11 cellular contexts compared by ENCODE assay signal in genomic region chr5:139503036-139503817, GRCh38. TPM values are rescaled to one million over a fixed set of nuclear protein-coding genes. Genes with fewer than 3 reads are reported as not detected.
A peak's percentile ranks its signal among the peaks of the same experiment; 100 is the strongest.
DNase-seq lines count a peak whose midpoint lies in the region; ATAC-seq, FAIRE-seq and TF ChIP-seq lines count a peak whose summit lies in the region.
"Not testable (repeated sequence)": the region's sequence is repeated elsewhere in the genome, so short reads cannot be mapped to it uniquely, and the experiment has no call there.
"Had no signal": no experiment of that assay in that cellular context is flagged by ENCODE, and none has a peak within 500 bp of the region (broad histone marks: within the 10 kb centered on the region; RNA-seq: fewer than 3 reads in every experiment).

No MANE protein-coding gene starts in this region.

- not testable (repeated sequence) for H3K14ac ChIP-seq in H1 (ENCODE audit: insufficient read length)

- POLR2A ChIA-PET in A549 (lab: Yijun Ruan, JAX) = interaction anchor here (1.5 kb wide), 1 partner anchor 14 kb away, joined by 6 read pairs; no protein-coding TSS in a partner anchor
- POLR2A ChIA-PET in H1 (lab: Charles Lee; ENCODE audit: partially characterized antibody) = interaction anchor here (0.8 to 2.1 kb wide), 5 partner anchors 8 to 79 kb away, joined by 3 to 6 read pairs (median 6); partner anchors contain the start of gene DNAJC18

- H4K8ac ChIP-seq in H1 (ENCODE audit: extremely low read depth, insufficient read depth, low read length) = not testable (repeated sequence)

- H2BK12ac ChIP-seq in H1 (ENCODE audit: low read depth, low read length) = not testable (repeated sequence)

- not testable (repeated sequence) for H3K4me1 ChIP-seq in A549, spleen
- H3K4me1 ChIP-seq in GM23338 (ENCODE audit: insufficient read depth) (peaks cover 23% of the 10 kb centered on the region), H1 (replicated peaks in 1 of 4; ENCODE audit: control insufficient read depth in 3 of 4, insufficient read depth in 4 of 4, low read length in 3 of 4) (peaks cover 0 to 10% (median 3%) of the 10 kb centered on the region in 4 experiments; a peak in 4 of 7 replicates)

- not testable (repeated sequence) for H3K9me2 ChIP-seq in GM23338 (ENCODE audit: insufficient read depth)

- H2AK5ac ChIP-seq in H1 (ENCODE audit: low read depth, low read length) = not testable (repeated sequence)

- not testable (repeated sequence) for H3K56ac ChIP-seq in H1 (replicated peaks; ENCODE audit: insufficient read length, low read depth, low read length)

- not testable (repeated sequence) for H3K79me2 ChIP-seq in GM23338 (replicated peaks; ENCODE audit: insufficient read depth); H1 (ENCODE audit: control insufficient read depth in 1 of 2, insufficient read depth in 2 of 2, low read length in 2 of 2)

- H3K4me3 Mint-ChIP-seq in GM23338 (peak overlapping the region; percentile 53; the same call in 1 of the 3 replicates), nephron progenitor cell (peak overlapping the region; percentile 79)

- H3K4me1 Mint-ChIP-seq in GM23338 (peaks cover 26% of the 10 kb centered on the region), nephron progenitor cell (peaks cover 33% of the 10 kb centered on the region)

- H3K9ac ChIP-seq in H1 (replicated peaks in 1 of 4; ENCODE audit: extremely low read depth in 1 of 4, low read depth in 3 of 4, low read length in 3 of 4) = not testable (repeated sequence)

- H3K36me3 Mint-ChIP-seq in GM23338 (ENCODE audit: low read depth); nephron progenitor cell (ENCODE audit: low read depth): not testable (repeated sequence)

- not testable (repeated sequence) for TF ChIP-seq EP300 in A549 (IDR thresholded peaks at IDR 0.05); H1 (IDR thresholded peaks at IDR 0.05; ENCODE audit: borderline replicate concordance in 1 of 2, low read depth in 2 of 2, low read length in 2 of 2)

- not testable (repeated sequence) for H3K9me3 Mint-ChIP-seq in GM23338
- H3K9me3 Mint-ChIP-seq in nephron progenitor cell = peaks cover 14% of the 10 kb centered on the region

- H3K27me3 Mint-ChIP-seq in GM23338 (ENCODE audit: insufficient read depth, low read depth, poor library complexity) = not testable (repeated sequence)
- H3K27me3 Mint-ChIP-seq in nephron progenitor cell (ENCODE audit: low read depth, poor library complexity) = peaks cover 11% of the 10 kb centered on the region

- not testable (repeated sequence) for H2BK20ac ChIP-seq in H1 (ENCODE audit: low read length)

- not testable (repeated sequence) for H3K79me1 ChIP-seq in H1 (ENCODE audit: low read depth, low read length)

- CTCF ChIA-PET in A549 (lab: Yijun Ruan, JAX) (interaction anchor here (0.6 to 4.5 kb wide), 6 partner anchors 10 to 265 kb away, joined by 3 to 22 read pairs (median 4); no protein-coding TSS in a partner anchor), H1 (lab: Charles Lee; ENCODE audit: partially characterized antibody) (interaction anchor here (2.1 to 12.9 kb wide), 4 partner anchors 11 to 101 kb away, joined by 6 to 122 read pairs (median 30); partner anchors contain the start of gene STING1)

- not testable (repeated sequence) for H3F3A ChIP-seq in GM23338 (replicated peaks; ENCODE audit: low read depth)

- H3K23ac ChIP-seq in H1 (ENCODE audit: insufficient read length) = not testable (repeated sequence)

- H3K4me3 ChIP-seq in A549, spleen: not testable (repeated sequence)
- H3K4me3 ChIP-seq in GM23338 = peak overlapping the region; percentile 49; the same call in 1 of the 2 replicates
- peak overlapping the region in 2 of 4 experiments; percentile 21 to 47; a peak in 2 of 8 replicates for H3K4me3 ChIP-seq in H1 (ENCODE audit: extremely low read depth in 1 of 4, insufficient read depth in 2 of 4, low read depth in 3 of 4, low read length in 4 of 4)
- H3K4me3 ChIP-seq in iPS-18c (ENCODE audit: insufficient read depth, low read depth, low read length) = peak overlapping the region; percentile 28; the same call in 1 of the 2 replicates

- intact Hi-C loops in spleen (cut with DNase I; ENCODE audit: low total_unique reads) = not testable (repeated sequence)

- not testable (repeated sequence) for H3K36me3 ChIP-seq in GM23338 (ENCODE audit: insufficient read depth); H1 (ENCODE audit: control insufficient read depth in 2 of 4, insufficient read depth in 4 of 4, low read length in 3 of 4); spleen

- H3K9me3 ChIP-seq in A549; H1 (ENCODE audit: insufficient read depth in 2 of 2, low read depth in 1 of 2, low read length in 1 of 2); iPS-18c (ENCODE audit: control insufficient read depth, insufficient read depth, low read length): not testable (repeated sequence)
- peaks cover 0 to 12% (median 0%) of the 10 kb centered on the region in 8 donors for H3K9me3 ChIP-seq in spleen

- not testable (repeated sequence) for DNase-seq in A549 (ENCODE audit: low read depth in 1 of 2, low spot score in 1 of 2); GM23338 (ENCODE audit: low spot score); H1 (ENCODE audit: low read depth in 1 of 2, low spot score in 2 of 2); nephron progenitor cell
- DNase-seq in MV-4-11 (lab: John Stamatoyannopoulos, UW) (peak; percentile 40), SHP77 treated with DMSO at 0.1 percent for 48 hours (lab: John Stamatoyannopoulos, UW) (peak; percentile 45), spleen (peak; percentile 5)

- H2AFZ ChIP-seq in GM23338 (peak overlapping the region; percentile 80), H1 (ENCODE audit: low read length) (0 out of 2 replicates have a peak overlapping the region, but pooled peaks have one; percentile 98)

- TF ChIP-seq CTCF in A549 (IDR thresholded peaks at IDR 0.05); GM23338 (conservative IDR thresholded peaks at IDR 0.05; ENCODE audit: low read depth in 2 of 2); H1 (IDR thresholded peaks at IDR 0.05; ENCODE audit: control extremely low read depth in 1 of 3, insufficient read depth in 1 of 3, low read depth in 1 of 3, low read length in 3 of 3); nephron progenitor cell (IDR thresholded peaks at IDR 0.05); spleen (IDR thresholded peaks at IDR 0.05 in 8 of 11, conservative IDR thresholded peaks at IDR 0.05 in 3 of 11): not testable (repeated sequence)

- not testable (repeated sequence) for ATAC-seq in A549, GM23338

- not testable (repeated sequence) for H3K4ac ChIP-seq in H1 (replicated peaks; ENCODE audit: insufficient read length, low read depth, low read length)

- H3K18ac ChIP-seq in H1 (ENCODE audit: extremely low read depth, low read length) = not testable (repeated sequence)

- H3K27ac ChIP-seq in A549; GM23338 (ENCODE audit: low read depth); H1 (ENCODE audit: low read depth, low read length); spleen: not testable (repeated sequence)

- not testable (repeated sequence) for H3K23me2 ChIP-seq in H1 (ENCODE audit: low read depth, low read length)

- not testable (repeated sequence) for H4K91ac ChIP-seq in H1 (replicated peaks; ENCODE audit: insufficient read length, low read length)

- H2BK15ac ChIP-seq in H1 (ENCODE audit: low read length) = not testable (repeated sequence)

- FAIRE-seq in A549 (lab: Jason Lieb, UNC); H1 (lab: Jason Lieb, UNC): not testable (repeated sequence)

- H2BK5ac ChIP-seq in H1 (ENCODE audit: low read depth, low read length) = not testable (repeated sequence)

- H3K4me2 ChIP-seq in A549 = peak overlapping the region; percentile 27; the same call in 1 of the 3 replicates
- peak overlapping the region; percentile 74 for H3K4me2 ChIP-seq in GM23338
- peak overlapping the region; percentile 54 to 57; a peak in 2 of 4 replicates for H3K4me2 ChIP-seq in H1 (ENCODE audit: insufficient read depth in 1 of 2, low read depth in 2 of 2, low read length in 2 of 2)

- H4K20me1 ChIP-seq in GM23338 (replicated peaks; ENCODE audit: insufficient read depth); H1 (replicated peaks in 1 of 2; ENCODE audit: control insufficient read depth in 1 of 2, insufficient read depth in 2 of 2, low read length in 2 of 2): not testable (repeated sequence)

- not testable (repeated sequence) for H4K5ac ChIP-seq in H1 (ENCODE audit: insufficient read length, low read depth, low read length)

- not testable (repeated sequence) for TF ChIP-seq POLR2A in A549 (IDR thresholded peaks at IDR 0.05; ENCODE audit: low read length); H1 (IDR thresholded peaks at IDR 0.05; ENCODE audit: control extremely low read depth in 1 of 2, low read depth in 2 of 2, low read length in 2 of 2); spleen (IDR thresholded peaks at IDR 0.05)

- H3K27me3 ChIP-seq in GM23338 (ENCODE audit: insufficient read depth); H1 (replicated peaks in 1 of 4; ENCODE audit: control insufficient read depth in 3 of 4, extremely low read depth in 1 of 4, insufficient read depth in 3 of 4, low read length in 3 of 4); spleen (replicated peaks in 1 of 7): not testable (repeated sequence)

- H3K27ac Mint-ChIP-seq in GM23338, nephron progenitor cell: not testable (repeated sequence)

- WGBS in A549 (ENCODE audit: missing lambda C conversion rate) = 81% methylated on average over 15 of the region's 15 CpGs
- WGBS in H1 (ENCODE audit: extremely low coverage in 1 of 2, insufficient coverage in 1 of 2, insufficient read length in 1 of 2, insufficient replicate concordance in 2 of 2, low coverage in 1 of 2, low lambda C conversion rate in 2 of 2, missing lambda C conversion rate in 1 of 2), 2 experiments = 93% methylated on average over 15 of the region's 15 CpGs; no CpG with 5 or more reads in 1 of the 2 experiments
- WGBS in spleen, 5 donors = 87 to 90% (median 89%) methylated on average over 15 of the region's 15 CpGs

- TF ChIP-seq RAD21 in A549 (conservative IDR thresholded peaks at IDR 0.05 in 1 of 2, IDR thresholded peaks at IDR 0.05 in 1 of 2); H1 (IDR thresholded peaks at IDR 0.05 in 1 of 2, conservative IDR thresholded peaks at IDR 0.05 in 1 of 2; ENCODE audit: low read depth in 2 of 2, low read length in 2 of 2): not testable (repeated sequence)

- not testable (repeated sequence) for H2BK120ac ChIP-seq in H1 (replicated peaks; ENCODE audit: low read depth, low read length)

RNA-seq across cellular contexts. Expression of gene STING1, which starts 20.7 kb away (rescaled TPM):
- polyA plus RNA-seq in A549 (2011; rRNA removed) (0.57 and 0.72 TPM in 2 replicates), A549 (2017; fragmentation: RNase III; extraction: RNeasy Plus Mini Kit Qiagen cat#74134 plus additional on column Dnase treatment) (0.61 to 0.92 TPM (median 0.76 TPM) in 3 replicates), GM23338 (2016; fragmentation: Nextera tagmentation; extraction: Ambion mirVana) (0.30 and 0.66 TPM in 2 replicates), H1 (2011; rRNA removed) (0.47 and 1.2 TPM in 2 replicates), spleen (10 to 100 TPM; 24.2 to 49.8 (median 43.6) TPM)
- 0.29 and 0.66 TPM in 2 replicates for polyA plus RNA-seq in A549 (2012; cell fraction: cytosol; rRNA removed)
- 1.4 and 3.1 TPM in 2 replicates for polyA plus RNA-seq in A549 (2012; cell fraction: nucleus; rRNA removed)
- polyA minus RNA-seq in A549 (2011; rRNA and poly(A)+ RNA removed) = 1.2 and 1.4 TPM in 2 replicates
- total RNA-seq in GM23338 (2014; rRNA removed; shearing (Covaris generic)) = 0.39 TPM in 1 of 2 replicates, not detected in the other
- total RNA-seq in H1 (2021; fragmentation: NEBNext Ultra II Directional; extraction: Animal tissue kit (Norgen Biotek cat#: 25700)) = 0.26 and 0.42 TPM in 2 replicates
- polyA plus RNA-seq in H1 (2011; cell fraction: cytosol; rRNA removed) = 0.74 TPM
- 1.5 TPM for polyA plus RNA-seq in H1 (2011; cell fraction: nucleus; rRNA removed)
- polyA plus RNA-seq in H1 (2012, experiment 1 of 2) = 0.35 to 0.66 TPM (median 0.62 TPM) in 4 replicates
- polyA plus RNA-seq in H1 (2012, experiment 2 of 2) = 0.12 TPM
- 0.24 TPM for polyA plus RNA-seq in H1 (2013, experiment 1 of 2)
- polyA plus RNA-seq in H1 (2013, experiment 2 of 2) = 0.29 TPM
- 0.38 and 0.90 TPM in 2 replicates for polyA minus RNA-seq in H1 (2011; rRNA and poly(A)+ RNA removed)
- polyA minus RNA-seq in H1 (2011; cell fraction: cytosol; rRNA and poly(A)+ RNA removed) = not detected
- polyA minus RNA-seq in H1 (2011; cell fraction: nucleus; rRNA and poly(A)+ RNA removed) = 0.90 TPM
- total RNA-seq in spleen = 100 to 1,000 TPM in 6 of 7 donors, 10 to 100 TPM in 1; 99.7 to 166 (median 130) TPM

RNA-seq across cellular contexts. Expression of gene SMIM33, which starts 32.4 kb away (rescaled TPM):
- not detected in 2 replicates for polyA plus RNA-seq in A549 (2011; rRNA removed)
- polyA plus RNA-seq in A549 (2012; cell fraction: cytosol; rRNA removed) = not detected in 2 replicates
- 0.02 TPM in 1 of 2 replicates, not detected in the other for polyA plus RNA-seq in A549 (2012; cell fraction: nucleus; rRNA removed)
- not detected in 3 replicates for polyA plus RNA-seq in A549 (2017; fragmentation: RNase III; extraction: RNeasy Plus Mini Kit Qiagen cat#74134 plus additional on column Dnase treatment)
- not detected in 2 replicates for polyA minus RNA-seq in A549 (2011; rRNA and poly(A)+ RNA removed)
- total RNA-seq in GM23338 (2014; rRNA removed; shearing (Covaris generic)) = not detected in 2 replicates
- polyA plus RNA-seq in GM23338 (2016; fragmentation: Nextera tagmentation; extraction: Ambion mirVana) = not detected in 2 replicates
- not detected in 2 replicates for total RNA-seq in H1 (2021; fragmentation: NEBNext Ultra II Directional; extraction: Animal tissue kit (Norgen Biotek cat#: 25700))
- not detected in 2 replicates for polyA plus RNA-seq in H1 (2011; rRNA removed)
- polyA plus RNA-seq in H1 (2011; cell fraction: cytosol; rRNA removed) = not detected
- polyA plus RNA-seq in H1 (2011; cell fraction: nucleus; rRNA removed) = not detected
- polyA plus RNA-seq in H1 (2012, experiment 1 of 2) = not detected in 4 replicates
- polyA plus RNA-seq in H1 (2012, experiment 2 of 2) = not detected
- polyA plus RNA-seq in H1 (2013, experiment 1 of 2) = not detected
- not detected for polyA plus RNA-seq in H1 (2013, experiment 2 of 2)
- 0.05 TPM in 1 of 2 replicates, not detected in the other for polyA minus RNA-seq in H1 (2011; rRNA and poly(A)+ RNA removed)
- not detected for polyA minus RNA-seq in H1 (2011; cell fraction: cytosol; rRNA and poly(A)+ RNA removed)
- polyA minus RNA-seq in H1 (2011; cell fraction: nucleus; rRNA and poly(A)+ RNA removed) = not detected
- total RNA-seq in spleen = under 1 TPM in 1 of 7 donors, not detected in 6; 0.24 TPM
- under 1 TPM in 1 of 3 donors, not detected in 2; 0.03 TPM for polyA plus RNA-seq in spleen
- total RNA-seq: G401, SK-MEL-5 had no signal
- polyA plus RNA-seq: IgD-negative memory B cell had no signal

RNA-seq across cellular contexts. Expression of gene ECSCR, which starts 40.7 kb away (rescaled TPM):
- polyA plus RNA-seq in A549 (2011; rRNA removed) = not detected in 2 replicates
- not detected in 2 replicates for polyA plus RNA-seq in A549 (2012; cell fraction: cytosol; rRNA removed)
- polyA plus RNA-seq in A549 (2012; cell fraction: nucleus; rRNA removed) = not detected in 2 replicates
- not detected in 3 replicates for polyA plus RNA-seq in A549 (2017; fragmentation: RNase III; extraction: RNeasy Plus Mini Kit Qiagen cat#74134 plus additional on column Dnase treatment)
- polyA minus RNA-seq in A549 (2011; rRNA and poly(A)+ RNA removed) = not detected in 2 replicates
- 1.2 and 2.2 TPM in 2 replicates for total RNA-seq in GM23338 (2014; rRNA removed; shearing (Covaris generic))
- 2.5 and 2.6 TPM in 2 replicates for polyA plus RNA-seq in GM23338 (2016; fragmentation: Nextera tagmentation; extraction: Ambion mirVana)
- 2.7 and 3.3 TPM in 2 replicates for total RNA-seq in H1 (2021; fragmentation: NEBNext Ultra II Directional; extraction: Animal tissue kit (Norgen Biotek cat#: 25700))
- polyA plus RNA-seq in H1 (2011; rRNA removed) = 4.9 and 7.2 TPM in 2 replicates
- 5.4 TPM for polyA plus RNA-seq in H1 (2011; cell fraction: cytosol; rRNA removed)
- 4.4 TPM for polyA plus RNA-seq in H1 (2011; cell fraction: nucleus; rRNA removed)
- polyA plus RNA-seq in H1 (2012, experiment 1 of 2) = 2.8 to 4.2 TPM (median 3.6 TPM) in 4 replicates
- polyA plus RNA-seq in H1 (2012, experiment 2 of 2) = 2.7 TPM
- polyA plus RNA-seq in H1 (2013, experiment 1 of 2) = 4.8 TPM
- polyA plus RNA-seq in H1 (2013, experiment 2 of 2) = 4.9 TPM
- 3.3 and 3.6 TPM in 2 replicates for polyA minus RNA-seq in H1 (2011; rRNA and poly(A)+ RNA removed)
- polyA minus RNA-seq in H1 (2011; cell fraction: cytosol; rRNA and poly(A)+ RNA removed) = not detected
- 1.7 TPM for polyA minus RNA-seq in H1 (2011; cell fraction: nucleus; rRNA and poly(A)+ RNA removed)
- 10 to 100 TPM; 11.3 to 52.3 (median 20.8) TPM for total RNA-seq in spleen
- 10 to 100 TPM; 14.1 to 18.4 (median 17.7) TPM for polyA plus RNA-seq in spleen
- total RNA-seq: SK-MEL-5 had no signal
- polyA plus RNA-seq: IgD-negative memory B cell had no signal

RNA-seq across cellular contexts. Expression of gene UBE2D2, which starts 57.9 kb away (rescaled TPM):
- polyA plus RNA-seq in A549 (2011; rRNA removed) = 74.8 and 92.9 TPM in 2 replicates
- polyA plus RNA-seq in A549 (2012; cell fraction: cytosol; rRNA removed) = 29.7 and 31.5 TPM in 2 replicates
- 15.0 and 21.9 TPM in 2 replicates for polyA plus RNA-seq in A549 (2012; cell fraction: nucleus; rRNA removed)
- 114 to 116 TPM (median 115 TPM) in 3 replicates for polyA plus RNA-seq in A549 (2017; fragmentation: RNase III; extraction: RNeasy Plus Mini Kit Qiagen cat#74134 plus additional on column Dnase treatment)
- 28.8 and 30.3 TPM in 2 replicates for polyA minus RNA-seq in A549 (2011; rRNA and poly(A)+ RNA removed)
- total RNA-seq in GM23338 (2014; rRNA removed; shearing (Covaris generic)) = 101 and 120 TPM in 2 replicates
- 166 and 172 TPM in 2 replicates for polyA plus RNA-seq in GM23338 (2016; fragmentation: Nextera tagmentation; extraction: Ambion mirVana)
- total RNA-seq in H1 (2021; fragmentation: NEBNext Ultra II Directional; extraction: Animal tissue kit (Norgen Biotek cat#: 25700)) = 194 and 203 TPM in 2 replicates
- 57.8 and 66.9 TPM in 2 replicates for polyA plus RNA-seq in H1 (2011; rRNA removed)
- polyA plus RNA-seq in H1 (2011; cell fraction: cytosol; rRNA removed) = 57.5 TPM
- 20.2 TPM for polyA plus RNA-seq in H1 (2011; cell fraction: nucleus; rRNA removed)
- polyA plus RNA-seq in H1 (2012, experiment 1 of 2) = 137 to 209 TPM (median 142 TPM) in 4 replicates
- 246 TPM for polyA plus RNA-seq in H1 (2012, experiment 2 of 2)
- 91.5 TPM for polyA plus RNA-seq in H1 (2013, experiment 1 of 2)
- polyA plus RNA-seq in H1 (2013, experiment 2 of 2) = 95.8 TPM
- polyA minus RNA-seq in H1 (2011; rRNA and poly(A)+ RNA removed) = 46.3 and 52.7 TPM in 2 replicates
- 70.2 TPM for polyA minus RNA-seq in H1 (2011; cell fraction: cytosol; rRNA and poly(A)+ RNA removed)
- 30.4 TPM for polyA minus RNA-seq in H1 (2011; cell fraction: nucleus; rRNA and poly(A)+ RNA removed)
- total RNA-seq in spleen = 100 to 1,000 TPM in 2 of 7 donors, 10 to 100 TPM in 5; 64.3 to 120 (median 94.3) TPM
- 100 to 1,000 TPM; 101 to 132 (median 103) TPM for polyA plus RNA-seq in spleen

Comparison
In these comparisons a context has a peak if more than half of its experiments do, and no peak if none do; other contexts are left out.
1. RNA of gene STING1, which starts 20.7 kb away (polyA plus RNA-seq): 24.2 to 49.8 TPM in spleen; 0.29 to 3.1 TPM in A549, 0.30 to 0.66 TPM in GM23338 and 0.12 to 1.5 TPM in H1; every median in the first group is over 4 times any median in the second.
2. Peak in every context shown above with its lines, with median percentiles within 50 percentile points of each other: H3K4me2 ChIP-seq.